Comparison of ENCODE assay signal across 10 cellular contexts in genomic region chr16:57001026-57001669, GRCh38. TPM values are rescaled to one million over a fixed set of nuclear protein-coding genes. Genes with fewer than 3 reads are reported as not detected.
DNase-seq lines count a peak whose midpoint lies in the region; ATAC-seq and TF ChIP-seq lines count a peak whose summit lies in the region.
"Had no signal": no experiment of that assay in that cellular context is flagged by ENCODE, and none has a peak within 500 bp of the region (broad histone marks: within the 10 kb centered on the region; RNA-seq: fewer than 3 reads in every experiment).

No MANE protein-coding gene starts in this region.

- ATAC-seq in T-cell (replicated peaks in 1 of 4) (no peak), foreskin keratinocyte (no peak), HG03159 (IDR thresholded peaks at IDR 0.05; ENCODE audit: unreplicated experiment) (no peak), HG02970 (IDR thresholded peaks at IDR 0.05; ENCODE audit: low FRiP score, unreplicated experiment) (no peak)

- no peaks in the 10 kb centered on the region for H3K27me3 ChIP-seq in foreskin keratinocyte
- no peaks in the 10 kb centered on the region for H3K27me3 ChIP-seq in spleen (replicated peaks in 1 of 7)
- H3K27me3 ChIP-seq: ovary had no signal

- no peak overlapping the region for H3K4me3 ChIP-seq in spleen
- H3K4me3 ChIP-seq: ovary had no signal

- no peak overlapping the region for H3K4me3 Mint-ChIP-seq in T-helper 1 cell treated with Interleukin-12 subunit alpha and Interleukin-12 subunit beta and Interleukin-4 antibody, amounts not matched to agents 30 μg/mL and 1 μg/mL, for 36 hours
- H3K4me3 Mint-ChIP-seq in T-cell, result peak overlapping the region in 2 of 3 donors; percentile 43 to 99

- POLR2A ChIA-PET in T-cell (lab: Charles Lee), result interaction anchor here in 1 of 2 donors (0.6 kb wide), 1 partner anchor 20 kb away, joined by 3 read pairs; no protein-coding TSS in a partner anchor

- peaks cover 54% of the 10 kb centered on the region for H3K36me3 Mint-ChIP-seq in T-helper 1 cell treated with Interleukin-12 subunit alpha and Interleukin-12 subunit beta and Interleukin-4 antibody, amounts not matched to agents 30 μg/mL and 1 μg/mL, for 36 hours (ENCODE audit: low read depth)
- H3K36me3 Mint-ChIP-seq in T-cell, result peaks cover 33% of the 10 kb centered on the region

- TF ChIP-seq CTCF in foreskin keratinocyte (conservative IDR thresholded peaks at IDR 0.05) (no peak), spleen (IDR thresholded peaks at IDR 0.05 in 8 of 11, conservative IDR thresholded peaks at IDR 0.05 in 3 of 11) (no peak)

- H3K4me1 ChIP-seq in foreskin keratinocyte (peaks cover 7% of the 10 kb centered on the region), spleen (peaks cover 55 to 99% (median 87%) of the 10 kb centered on the region in 6 donors)

- CTCF ChIA-PET in T-cell (lab: Charles Lee), result no interaction called here

- WGBS in spleen, 5 donors, result 60 to 74% (median 70%) methylated on average over 7 of the region's 7 CpGs

- no peak for DNase-seq in T-helper 1 cell
- DNase-seq in T-cell, result no peak
- DNase-seq in foreskin keratinocyte, result no peak
- peak; percentile 70 for DNase-seq in spleen
- no peak for DNase-seq in NCI-H2171 treated with DMSO at 0.1 percent for 48 hours (lab: John Stamatoyannopoulos, UW)
- DNase-seq: 8988T had no signal

- no peaks in the 10 kb centered on the region for H3K9me3 ChIP-seq in spleen
- H3K9me3 ChIP-seq: ovary had no signal

- intact Hi-C loops in spleen (cut with DNase I; ENCODE audit: low total_unique reads), result no loop called here

- TF ChIP-seq POLR2A in spleen (IDR thresholded peaks at IDR 0.05), result no peak

- peaks cover 0 to 84% (median 8%) of the 10 kb centered on the region in 6 donors for H3K36me3 ChIP-seq in spleen
- H3K36me3 ChIP-seq: ovary had no signal

- peak overlapping the region; percentile 80 for H3K27ac Mint-ChIP-seq in T-helper 1 cell treated with Interleukin-12 subunit alpha and Interleukin-12 subunit beta and Interleukin-4 antibody, amounts not matched to agents 30 μg/mL and 1 μg/mL, for 36 hours
- peak overlapping the region; percentile 94 to 96 for H3K27ac Mint-ChIP-seq in T-cell

- H3K4me1 Mint-ChIP-seq in T-helper 1 cell treated with Interleukin-12 subunit alpha and Interleukin-12 subunit beta and Interleukin-4 antibody, amounts not matched to agents 30 μg/mL and 1 μg/mL, for 36 hours (ENCODE audit: low read depth), result peaks cover 64% of the 10 kb centered on the region
- peaks cover 91 to 94% (median 92%) of the 10 kb centered on the region in 3 donors for H3K4me1 Mint-ChIP-seq in T-cell

- H3K9me3 Mint-ChIP-seq in T-helper 1 cell treated with Interleukin-12 subunit alpha and Interleukin-12 subunit beta and Interleukin-4 antibody, amounts not matched to agents 30 μg/mL and 1 μg/mL, for 36 hours, result no peaks in the 10 kb centered on the region
- no peaks in the 10 kb centered on the region for H3K9me3 Mint-ChIP-seq in T-cell

- H3K27ac ChIP-seq in foreskin keratinocyte (peak overlapping the region; percentile 11), spleen (peak overlapping the region; percentile 61 to 91 (median 78))
- H3K27ac ChIP-seq: ovary had no signal

- H3K27me3 Mint-ChIP-seq in T-helper 1 cell treated with Interleukin-12 subunit alpha and Interleukin-12 subunit beta and Interleukin-4 antibody, amounts not matched to agents 30 μg/mL and 1 μg/mL, for 36 hours (ENCODE audit: low read depth), result no peaks in the 10 kb centered on the region
- H3K27me3 Mint-ChIP-seq in T-cell, result no peaks in the 10 kb centered on the region

RNA-seq across cellular contexts. Expression of gene NLRC5, which starts 11.8 kb away (rescaled TPM):
- total RNA-seq in T-cell, result 100 to 1,000 TPM; 390 to 711 (median 496) TPM
- total RNA-seq in foreskin keratinocyte, result 8.4 and 10.3 TPM in 2 replicates
- polyA plus RNA-seq in foreskin keratinocyte, result 5.2 and 5.8 TPM in 2 replicates
- total RNA-seq in spleen, result 100 to 1,000 TPM; 206 to 401 (median 237) TPM
- polyA plus RNA-seq in spleen, result 100 to 1,000 TPM in 2 of 3 donors, 10 to 100 TPM in 1; 52.0 to 175 (median 161) TPM

RNA-seq across cellular contexts. Expression of gene CETP, which starts 39.4 kb away (rescaled TPM):
- under 1 TPM in 3 of 5 donors, not detected in 2; 0.18 to 0.25 (median 0.19) TPM for total RNA-seq in T-cell
- not detected in 2 replicates for total RNA-seq in foreskin keratinocyte
- polyA plus RNA-seq in foreskin keratinocyte, result not detected in 2 replicates
- total RNA-seq in spleen, result 10 to 100 TPM; 15.4 to 73.8 (median 34.5) TPM
- polyA plus RNA-seq in spleen, result 10 to 100 TPM in 1 of 3 donors, 1 to 10 TPM in 2; 7.6 to 13.8 (median 9.8) TPM

Comparison
In these comparisons a context has a peak if more than half of its experiments do, and no peak if none do; other contexts are left out.
1. RNA of gene NLRC5, which starts 11.8 kb away (total RNA-seq): 390 to 711 TPM in T-cell and 206 to 401 TPM in spleen; 8.4 to 10.3 TPM in foreskin keratinocyte; every median in the first group is over 10 times any median in the second.
2. RNA of gene CETP, which starts 39.4 kb away (total RNA-seq): 15.4 to 73.8 TPM in spleen; 0.18 to 0.25 TPM in T-cell and not detected in foreskin keratinocyte; every median in the first group is over 10 times any median in the second.